Comparison of ENCODE assay signal across 8 cellular contexts in the genomic region with DNA sequence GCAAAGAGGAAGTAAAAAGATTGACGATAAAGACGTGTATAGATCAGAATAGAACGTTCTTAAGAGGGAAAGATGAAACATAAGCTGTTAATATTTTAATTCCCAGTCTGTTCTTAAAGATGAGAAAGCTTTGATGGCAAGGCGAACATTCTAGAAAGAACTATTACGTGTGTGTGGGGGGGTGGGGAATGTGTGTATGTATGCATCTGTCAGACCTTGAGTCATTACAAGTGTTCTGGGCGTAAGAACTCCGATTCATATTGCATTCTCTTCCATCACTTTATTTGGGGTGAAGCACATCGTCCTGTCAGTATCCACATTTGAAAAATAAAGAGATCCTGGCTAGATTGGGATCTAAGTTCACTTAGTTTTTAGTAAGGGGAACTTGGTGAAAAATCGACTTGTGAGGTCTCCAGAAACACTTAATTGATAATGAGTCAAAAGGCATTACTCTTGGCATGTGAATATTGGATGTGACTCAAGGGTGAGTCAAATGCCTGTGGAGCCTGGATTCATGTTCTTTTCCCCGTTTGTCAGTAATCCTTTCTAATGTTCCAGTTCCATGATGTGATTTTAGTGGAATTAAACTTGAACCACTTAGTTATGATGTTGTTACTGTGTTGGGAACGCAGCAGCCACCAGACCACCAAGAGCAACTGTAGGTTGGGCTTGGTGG. TPM values are rescaled to one million over a fixed set of nuclear protein-coding genes. Genes with fewer than 3 reads are reported as not detected.
A peak's percentile ranks its signal among the peaks of the same experiment; 100 is the strongest.
DNase-seq lines count a peak whose midpoint lies in the region; ATAC-seq and TF ChIP-seq lines count a peak whose summit lies in the region.

No MANE protein-coding gene starts in this region.

- H3K4me3 ChIP-seq in mammary epithelial cell (replicated peaks in 1 of 3; ENCODE audit: insufficient read depth in 1 of 3, low read depth in 2 of 3, low read length in 3 of 3), result peak overlapping the region in 2 of 3 experiments; percentile 20 to 27

- BruUV-seq in mammary epithelial cell (replicated peaks; lab: Mats Ljungman, UMichigan), result no TSS peak

- peaks cover 49% of the 10 kb centered on the region for H3K4me1 ChIP-seq in mammary epithelial cell (ENCODE audit: insufficient read depth, low read length)

- 45% methylated on average over 11 of the region's 11 CpGs for WGBS in mammary epithelial cell (ENCODE audit: low coverage, missing lambda C conversion rate)

- no peaks in the 10 kb centered on the region for H3K27me3 ChIP-seq in mammary epithelial cell (ENCODE audit: insufficient read depth, low read length)

- no peak overlapping the region for H3K9ac ChIP-seq in mammary epithelial cell (ENCODE audit: insufficient read depth, low read length)

- DNase-seq in Caki2 (ENCODE audit: low read depth) (peak; percentile 68), LoVo (ENCODE audit: low spot score) (peak; percentile 1), mammary epithelial cell (peak; percentile 85), natural killer cell (no peak), NCI-H69 (lab: John Stamatoyannopoulos, UW) (no peak)

- H3K4me3 Mint-ChIP-seq in natural killer cell, result peak overlapping the region; percentile 11

- in situ Hi-C loops in Caki2 (cut with HindIII; ENCODE audit: low pct_unique_long_range_greater_than_20kb, low sequenced_read_pairs), result no loop called here
- in situ Hi-C loops in mammary epithelial cell (cut with MboI; ENCODE audit: low sequenced_read_pairs in 2 of 2), result loop anchor here in 1 of 2 donors (25.0 kb wide), 1 partner anchor 1431 kb away; no protein-coding TSS in a partner anchor

- intact Hi-C loops in mammary epithelial cell (cut with micrococcal nuclease), result no loop called here
- intact Hi-C loops in natural killer cell (cut with micrococcal nuclease), result no loop called here

- no peaks in the 10 kb centered on the region for H3K36me3 ChIP-seq in mammary epithelial cell (ENCODE audit: insufficient read depth, low read length)

- H3K4me2 ChIP-seq in mammary epithelial cell (ENCODE audit: insufficient read depth, low read depth, low read length), result peak overlapping the region; percentile 64

- ATAC-seq in natural killer cell (no peak), HG03378 (IDR thresholded peaks at IDR 0.05; ENCODE audit: unreplicated experiment) (no peak), HG02798 (IDR thresholded peaks at IDR 0.05; ENCODE audit: poor library complexity, unreplicated experiment) (no peak), HG02678 (IDR thresholded peaks at IDR 0.05; ENCODE audit: unreplicated experiment) (no peak)

- H2AFZ ChIP-seq in mammary epithelial cell (ENCODE audit: low read depth, low read length), result no peak overlapping the region

- H3K27ac Mint-ChIP-seq in natural killer cell, result peak overlapping the region in 1 of 2 donors; percentile 8

- peaks cover 73% of the 10 kb centered on the region for H3K79me2 ChIP-seq in mammary epithelial cell (ENCODE audit: insufficient read depth, low read length)

- no peaks in the 10 kb centered on the region for H3K27me3 Mint-ChIP-seq in natural killer cell (ENCODE audit: low read depth in 2 of 2)

- H3K9me3 Mint-ChIP-seq in natural killer cell, result no peaks in the 10 kb centered on the region

- H3K36me3 Mint-ChIP-seq in natural killer cell, result no peaks in the 10 kb centered on the region

- TF ChIP-seq CTCF in mammary epithelial cell (conservative IDR thresholded peaks at IDR 0.05 in 1 of 2, IDR thresholded peaks at IDR 0.05 in 1 of 2; ENCODE audit: extremely low read depth in 1 of 2, insufficient read depth in 1 of 2, low read depth in 1 of 2, low read length in 2 of 2), result no peak
- TF ChIP-seq CTCF in natural killer cell (IDR thresholded peaks at IDR 0.05), result no peak

- H3K27ac ChIP-seq in mammary epithelial cell (ENCODE audit: insufficient read depth, low read depth, low read length), result peak overlapping the region; percentile 84

- H3K9me3 ChIP-seq in mammary epithelial cell (replicated peaks; ENCODE audit: insufficient read depth, low read length), result no peaks in the 10 kb centered on the region

- CTCF ChIA-PET in mammary epithelial cell (lab: Charles Lee; ENCODE audit: low non-redundant PET), result no interaction called here

- dilution Hi-C loops in mammary epithelial cell (cut with HindIII; ENCODE audit: low sequenced_read_pairs), result no loop called here

- H3K4me1 Mint-ChIP-seq in natural killer cell, result peaks cover 15 to 44% of the 10 kb centered on the region in 2 donors

- H4K20me1 ChIP-seq in mammary epithelial cell (ENCODE audit: insufficient read depth, low read length), result peaks cover under 1% of the 10 kb centered on the region

RNA-seq across cellular contexts. Expression of gene SMS, which starts 3.1 kb away (rescaled TPM):
- total RNA-seq in Caki2 (2014; rRNA removed; shearing (Covaris generic); ENCODE audit: low replicate concordance), result 486 and 552 TPM in 2 replicates
- total RNA-seq in mammary epithelial cell (100 to 1,000 TPM in 1 of 2 donors, 10 to 100 TPM in 1; 63.3 to 128 TPM), natural killer cell (10 to 100 TPM; 14.9 to 19.4 (median 18.6) TPM)
- 90.7 TPM for polyA plus RNA-seq in mammary epithelial cell
- 62.2 TPM for polyA minus RNA-seq in mammary epithelial cell

Comparison
In these comparisons a context has a peak if more than half of its experiments do, and no peak if none do; other contexts are left out.
1. DNase-seq: peak in Caki2 (single experiment), LoVo (single experiment) and mammary epithelial cell (single experiment); none in natural killer cell (single experiment) and NCI-H69 (single experiment).